In genomic region chr1:242083742-242084141, GRCh38 we compare ENCODE assay signal across 25 cellular contexts.
"Had no signal": no experiment of that assay in that cellular context is flagged by ENCODE, and none has a peak within 500 bp of the region (broad histone marks: within the 10 kb centered on the region; RNA-seq: fewer than 3 reads in every experiment).

No MANE protein-coding gene starts in this region.

- H3K27me3 ChIP-seq: neutrophil, pancreas, right lobe of liver, sigmoid colon, stomach, thyroid gland, tibial nerve, upper lobe of left lung, vagina had no signal

- H3K36me3 ChIP-seq: neutrophil, pancreas, prostate gland, right lobe of liver, sigmoid colon, stomach, thoracic aorta, thyroid gland, tibial nerve, upper lobe of left lung, vagina had no signal

- DNase-seq: nephron progenitor cell; nucleus accumbens; pancreas; retina; right cardiac atrium; right lobe of liver; sigmoid colon; small intestine; stimulated activated CD4-positive, alpha-beta T cell treated with anti-CD3 and anti-CD28 coated beads, Interleukin-15, amount 100 ng/mL, for 24 hours; stimulated activated CD4-positive, alpha-beta T cell treated with anti-CD3 and anti-CD28 coated beads, Interleukin-2, amount 100 ng/mL, for 24 hours; stimulated activated CD4-positive, alpha-beta T cell treated with anti-CD3 and anti-CD28 coated beads, Interleukin-2, amount 100 ng/mL, for 48 hours; stimulated activated CD4-positive, alpha-beta T cell treated with anti-CD3 and anti-CD28 coated beads, Interleukin-4, amount 100 ng/mL, for 24 hours; stimulated activated naive B cell treated with anti-CD40 and anti-IgM and Interleukin-4, amounts not matched to agents 10 μg/mL and 1 μg/mL and 100 μg/mL, for 72 hours; stimulated activated naive CD4-positive, alpha-beta T cell treated with Interleukin-2 at 50 U/mL for 16 hours; stomach; thyroid gland; trophoblast cell; upper lobe of left lung had no signal

- H3K9me3 ChIP-seq: neutrophil, pancreas, prostate gland, right lobe of liver, sigmoid colon, stomach, thoracic aorta, thyroid gland, tibial nerve, upper lobe of left lung, vagina had no signal

- H3K27ac ChIP-seq: neutrophil, pancreas, prostate gland, right lobe of liver, sigmoid colon, stomach, thoracic aorta, thyroid gland, tibial nerve, upper lobe of left lung, vagina had no signal

- ATAC-seq: natural killer cell treated with Interleukin-12 subunit alpha and Interleukin-12 subunit beta and Interleukin-15 and Interleukin-18, amount 100 ng/mL, for 72 hours; pancreas; right cardiac atrium; right lobe of liver; stimulated activated effector memory CD8-positive, alpha-beta T cell treated with anti-CD3 and anti-CD28 coated beads, Interleukin-12 subunit alpha, Interleukin-12 subunit beta, amount 100 ng/mL, for 72 hours; stimulated activated naive B cell treated with anti-CD40 and anti-IgM and Interleukin-4, amounts not matched to agents 10 μg/mL and 1 μg/mL and 100 μg/mL, for 72 hours had no signal

- H3K4me3 ChIP-seq: pancreas, prostate gland, right lobe of liver, sigmoid colon, stomach, thoracic aorta, thyroid gland, tibial nerve, upper lobe of left lung, vagina had no signal

- H3K4me1 ChIP-seq: pancreas, prostate gland, right lobe of liver, sigmoid colon, stomach, thyroid gland, tibial nerve, upper lobe of left lung, vagina had no signal
